ENCODE assay signal across 1 cellular context in the genomic region with DNA sequence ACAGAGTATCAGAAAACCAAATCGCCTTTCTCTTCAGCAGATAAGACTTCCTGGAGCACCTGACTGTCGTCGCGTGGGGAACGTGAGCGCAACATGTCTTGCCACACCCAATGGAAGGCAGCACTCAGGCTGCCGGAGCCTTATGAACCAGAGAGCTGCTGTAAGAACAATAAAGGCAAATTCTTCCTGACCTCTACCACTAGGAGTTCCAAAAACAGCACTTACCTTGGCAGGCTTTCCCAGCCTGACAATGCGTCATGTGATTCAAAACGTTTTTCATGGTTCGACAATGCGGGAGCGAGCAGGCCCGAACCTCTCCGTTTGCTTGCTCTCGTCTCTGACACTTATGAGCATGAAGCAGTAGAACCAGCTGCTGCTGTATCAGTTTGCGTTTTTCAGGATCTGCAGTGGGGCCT.
TF ChIP-seq lines count a peak whose summit lies in the region.

No MANE protein-coding gene starts in this region.

TF ChIP-seq in H1, 55 proteins besides CTCF, POLR2A, EP300 and RAD21 (continued from another document):
- TF ChIP-seq YY1 (IDR thresholded peaks at IDR 0.05; ENCODE audit: low read depth, low read length) (no peak), POLR2AphosphoS5 (IDR thresholded peaks at IDR 0.05; ENCODE audit: low read depth, low read length) (no peak), POU5F1 (IDR thresholded peaks at IDR 0.05; ENCODE audit: low read depth, low read length) (no peak), FOSL1 (IDR thresholded peaks at IDR 0.05; ENCODE audit: insufficient read depth, low read depth, low read length) (no peak), SIN3A (conservative IDR thresholded peaks at IDR 0.05 in 1 of 2, IDR thresholded peaks at IDR 0.05 in 1 of 2; ENCODE audit: low read depth in 1 of 2, low read length in 2 of 2) (no peak)
- TF ChIP-seq, protein P1, sequence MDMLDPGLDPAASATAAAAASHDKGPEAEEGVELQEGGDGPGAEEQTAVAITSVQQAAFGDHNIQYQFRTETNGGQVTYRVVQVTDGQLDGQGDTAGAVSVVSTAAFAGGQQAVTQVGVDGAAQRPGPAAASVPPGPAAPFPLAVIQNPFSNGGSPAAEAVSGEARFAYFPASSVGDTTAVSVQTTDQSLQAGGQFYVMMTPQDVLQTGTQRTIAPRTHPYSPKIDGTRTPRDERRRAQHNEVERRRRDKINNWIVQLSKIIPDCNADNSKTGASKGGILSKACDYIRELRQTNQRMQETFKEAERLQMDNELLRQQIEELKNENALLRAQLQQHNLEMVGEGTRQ (IDR thresholded peaks at IDR 0.05; ENCODE audit: low read length) = peak; percentile 45; the same call in 1 of the 2 replicates
- TF ChIP-seq, protein P2, sequence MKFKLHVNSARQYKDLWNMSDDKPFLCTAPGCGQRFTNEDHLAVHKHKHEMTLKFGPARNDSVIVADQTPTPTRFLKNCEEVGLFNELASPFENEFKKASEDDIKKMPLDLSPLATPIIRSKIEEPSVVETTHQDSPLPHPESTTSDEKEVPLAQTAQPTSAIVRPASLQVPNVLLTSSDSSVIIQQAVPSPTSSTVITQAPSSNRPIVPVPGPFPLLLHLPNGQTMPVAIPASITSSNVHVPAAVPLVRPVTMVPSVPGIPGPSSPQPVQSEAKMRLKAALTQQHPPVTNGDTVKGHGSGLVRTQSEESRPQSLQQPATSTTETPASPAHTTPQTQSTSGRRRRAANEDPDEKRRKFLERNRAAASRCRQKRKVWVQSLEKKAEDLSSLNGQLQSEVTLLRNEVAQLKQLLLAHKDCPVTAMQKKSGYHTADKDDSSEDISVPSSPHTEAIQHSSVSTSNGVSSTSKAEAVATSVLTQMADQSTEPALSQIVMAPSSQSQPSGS (IDR thresholded peaks at IDR 0.05; ENCODE audit: low read length) = no peak
TF ChIP-seq in H1: peak in this region for 2.
